8 cellular contexts compared by ENCODE assay signal in genomic region chr3:43998374-43998840, GRCh38.
DNase-seq lines count a peak whose midpoint lies in the region; ATAC-seq and TF ChIP-seq lines count a peak whose summit lies in the region.

No MANE protein-coding gene starts in this region.

- DNase-seq in NCI-H2029 (lab: John Stamatoyannopoulos, UW): peak; percentile 33
- DNase-seq in NCI-H2029 treated with DMSO at 0.1 percent for 48 hours (lab: John Stamatoyannopoulos, UW): no peak
- DNase-seq in T-cell: no peak
- peak; percentile 12 for DNase-seq in hepatocyte (ENCODE audit: low spot score)
- no peak for DNase-seq in A172 (ENCODE audit: low spot score)
- DNase-seq in H4 (ENCODE audit: low spot score): no peak
- no peak for DNase-seq in activated effector memory CD4-positive, alpha-beta T cell treated with Interleukin-2 at 50 U/mL for 16 hours

- peaks cover 42% of the 10 kb centered on the region for H3K4me1 ChIP-seq in hepatocyte (ENCODE audit: insufficient read depth)

- no peaks in the 10 kb centered on the region for H3K9me3 ChIP-seq in hepatocyte (ENCODE audit: low read depth)

- H3K4me3 ChIP-seq in hepatocyte: peak overlapping the region; percentile 80

- ATAC-seq in T-cell (replicated peaks in 1 of 4): no peak

- H3K27me3 ChIP-seq in hepatocyte: peaks cover 80% of the 10 kb centered on the region

- no peaks in the 10 kb centered on the region for H3K36me3 Mint-ChIP-seq in T-cell
- no peaks in the 10 kb centered on the region for H3K36me3 Mint-ChIP-seq in stimulated activated naive CD8-positive, alpha-beta T cell treated with anti-CD3 and anti-CD28 coated beads, Interleukin-15, Interleukin-2, amounts not matched to agents 100 ng/mL and 50 ng/mL, for 24 hours (ENCODE audit: low read depth)

- no peaks in the 10 kb centered on the region for H3K79me2 ChIP-seq in hepatocyte

- peaks cover 74 to 78% of the 10 kb centered on the region in 2 donors for H3K27me3 Mint-ChIP-seq in T-cell
- peaks cover 86% of the 10 kb centered on the region for H3K27me3 Mint-ChIP-seq in stimulated activated naive CD8-positive, alpha-beta T cell treated with anti-CD3 and anti-CD28 coated beads, Interleukin-15, Interleukin-2, amounts not matched to agents 100 ng/mL and 50 ng/mL, for 24 hours

- H3K9me2 ChIP-seq in hepatocyte (replicated peaks; ENCODE audit: insufficient read depth): no peaks in the 10 kb centered on the region

- H3K9me3 Mint-ChIP-seq in T-cell: peaks cover 0 to 3% (median 0%) of the 10 kb centered on the region in 3 donors
- no peaks in the 10 kb centered on the region for H3K9me3 Mint-ChIP-seq in stimulated activated naive CD8-positive, alpha-beta T cell treated with anti-CD3 and anti-CD28 coated beads, Interleukin-15, Interleukin-2, amounts not matched to agents 100 ng/mL and 50 ng/mL, for 24 hours

- H4K20me1 ChIP-seq in hepatocyte (ENCODE audit: insufficient read depth, poor library complexity, severe bottlenecking): no peaks in the 10 kb centered on the region

- H3K4me3 Mint-ChIP-seq in T-cell: peak overlapping the region; percentile 60 to 89 (median 62)
- H3K4me3 Mint-ChIP-seq in stimulated activated naive CD8-positive, alpha-beta T cell treated with anti-CD3 and anti-CD28 coated beads, Interleukin-15, Interleukin-2, amounts not matched to agents 100 ng/mL and 50 ng/mL, for 24 hours: peak overlapping the region; percentile 75

- TF ChIP-seq CTCF in hepatocyte (IDR thresholded peaks at IDR 0.05; ENCODE audit: poor library complexity): no peak

- CTCF ChIA-PET in T-cell (lab: Charles Lee): no interaction called here

- POLR2A ChIA-PET in T-cell (lab: Charles Lee): no interaction called here

- H3K36me3 ChIP-seq in hepatocyte (replicated peaks; ENCODE audit: insufficient read depth, low read depth): no peaks in the 10 kb centered on the region

- peak overlapping the region; percentile 96 for H3K4me2 ChIP-seq in hepatocyte

- no peak overlapping the region for H3K27ac ChIP-seq in hepatocyte

- H2AFZ ChIP-seq in hepatocyte: peak overlapping the region; percentile 80

- no peak overlapping the region for H3K27ac Mint-ChIP-seq in T-cell
- H3K27ac Mint-ChIP-seq in stimulated activated naive CD8-positive, alpha-beta T cell treated with anti-CD3 and anti-CD28 coated beads, Interleukin-15, Interleukin-2, amounts not matched to agents 100 ng/mL and 50 ng/mL, for 24 hours: peak overlapping the region; percentile 76

- H3K4me1 Mint-ChIP-seq in T-cell: peaks cover 40 to 45% (median 40%) of the 10 kb centered on the region in 3 donors
- peaks cover 41% of the 10 kb centered on the region for H3K4me1 Mint-ChIP-seq in stimulated activated naive CD8-positive, alpha-beta T cell treated with anti-CD3 and anti-CD28 coated beads, Interleukin-15, Interleukin-2, amounts not matched to agents 100 ng/mL and 50 ng/mL, for 24 hours (ENCODE audit: low read depth)

- WGBS in hepatocyte (ENCODE audit: low lambda C conversion rate, missing lambda C conversion rate): 2% methylated on average over 25 of the region's 25 CpGs

Comparison
In these comparisons a context has a peak if more than half of its experiments do, and no peak if none do; other contexts are left out.
1. DNase-seq: peak in NCI-H2029 (single experiment) and hepatocyte (single experiment); none in NCI-H2029 treated with DMSO at 0.1 percent for 48 hours (single experiment), T-cell (0 of 34), A172 (single experiment), H4 (single experiment) and activated effector memory CD4-positive, alpha-beta T cell treated with Interleukin-2 at 50 U/mL for 16 hours (single experiment).